24 cellular contexts compared by ENCODE assay signal in the genomic region with DNA sequence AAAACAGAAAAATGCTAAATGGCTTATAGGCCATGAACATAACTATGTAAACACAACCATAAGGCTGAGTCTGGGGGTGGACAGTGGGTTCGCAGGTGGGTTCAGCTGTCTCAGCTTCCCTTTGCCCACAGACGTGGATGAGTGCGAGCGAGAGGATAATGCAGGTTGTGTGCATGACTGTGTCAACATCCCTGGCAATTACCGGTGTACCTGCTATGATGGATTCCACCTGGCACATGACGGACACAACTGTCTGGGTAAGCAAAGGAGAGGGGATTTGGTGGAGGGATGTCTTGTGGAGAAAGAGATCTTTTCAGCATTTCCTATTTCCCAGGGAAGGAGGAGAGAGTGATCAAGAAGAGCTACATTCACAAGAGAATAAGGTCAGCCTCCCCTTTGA. TPM values are rescaled to one million over a fixed set of nuclear protein-coding genes. Genes with fewer than 3 reads are reported as not detected.
"Had no signal": no experiment of that assay in that cellular context is flagged by ENCODE, and none has a peak within 500 bp of the region (broad histone marks: within the 10 kb centered on the region; RNA-seq: fewer than 3 reads in every experiment).

No MANE protein-coding gene starts in this region.

- H3K27ac ChIP-seq: gastrocnemius medialis, ovary, right lobe of liver, transverse colon had no signal

- H3K9me3 ChIP-seq: gastrocnemius medialis, ovary, right lobe of liver, transverse colon had no signal

- H3K4me3 Mint-ChIP-seq: activated CD4-positive, alpha-beta T cell treated with anti-CD3 and anti-CD28 coated beads for 36 hours; activated naive CD8-positive, alpha-beta T cell treated with anti-CD3 and anti-CD28 coated beads, Interleukin-2, amount 50 U/mL, for 24 hours; activated T-helper 1 cell treated with anti-CD3 and anti-CD28 coated beads, Interleukin-12 subunit alpha, Interleukin-12 subunit beta, Interleukin-2, Interleukin-4 antibody, amounts not matched to agents 30 ng/mL and 10 ng/mL and 1 ng/mL, durations not matched to agents 14 hours and 24 hours and 36 hours; effector memory CD8-positive, alpha-beta T cell; mesothelial cell of epicardium; naive B cell; nephron progenitor cell had no signal

- H3K4me1 ChIP-seq: gastrocnemius medialis had no signal

- H3K27me3 Mint-ChIP-seq: activated CD4-positive, alpha-beta T cell treated with anti-CD3 and anti-CD28 coated beads for 36 hours; activated naive CD8-positive, alpha-beta T cell treated with anti-CD3 and anti-CD28 coated beads, Interleukin-2, amount 50 U/mL, for 24 hours; naive B cell; progenitor cell of endocrine pancreas had no signal

- H3K4me3 ChIP-seq: gastrocnemius medialis, ovary, right lobe of liver, transverse colon had no signal

- H3K4me1 Mint-ChIP-seq: activated CD4-positive, alpha-beta T cell treated with anti-CD3 and anti-CD28 coated beads for 36 hours; activated naive CD8-positive, alpha-beta T cell treated with anti-CD3 and anti-CD28 coated beads, Interleukin-2, amount 50 U/mL, for 24 hours; mesothelial cell of epicardium; nephron progenitor cell had no signal

- H3K36me3 Mint-ChIP-seq: naive B cell had no signal

- H3K27ac Mint-ChIP-seq: activated CD4-positive, alpha-beta T cell treated with anti-CD3 and anti-CD28 coated beads for 36 hours; activated naive CD8-positive, alpha-beta T cell treated with anti-CD3 and anti-CD28 coated beads, Interleukin-2, amount 50 U/mL, for 24 hours; activated T-helper 1 cell treated with anti-CD3 and anti-CD28 coated beads, Interleukin-12 subunit alpha, Interleukin-12 subunit beta, Interleukin-2, Interleukin-4 antibody, amounts not matched to agents 30 ng/mL and 10 ng/mL and 1 ng/mL, durations not matched to agents 14 hours and 24 hours and 36 hours; effector memory CD8-positive, alpha-beta T cell; mesothelial cell of epicardium; naive B cell; nephron progenitor cell; progenitor cell of endocrine pancreas had no signal

- H3K27me3 ChIP-seq: gastrocnemius medialis, ovary, right lobe of liver, transverse colon had no signal

- H3K36me3 ChIP-seq: gastrocnemius medialis, ovary, right lobe of liver, transverse colon had no signal

- DNase-seq: activated CD4-positive, alpha-beta T cell treated with anti-CD3 and anti-CD28 coated beads for 36 hours; activated CD4-positive, CD25-positive, alpha-beta regulatory T cell; activated CD8-positive, alpha-beta memory T cell treated with anti-CD3 and anti-CD28 coated beads for 24 hours; activated gamma-delta T cell treated with Interleukin-2 at 50 U/mL for 16 hours; activated naive CD4-positive, alpha-beta T cell treated with anti-CD3 and anti-CD28 coated beads, Interleukin-2, amount 50 U/mL, for 16 hours; activated naive CD8-positive, alpha-beta T cell treated with anti-CD3 and anti-CD28 coated beads, Interleukin-2, amount 50 U/mL, for 24 hours; amygdala; caudate nucleus; cortex of kidney; effector memory CD8-positive, alpha-beta T cell; erythroblast; gastrocnemius medialis; glutamatergic neuron; left colon; naive B cell; nephron progenitor cell; ovary; right lobe of liver; stimulated activated CD4-positive, alpha-beta T cell treated with anti-CD3 and anti-CD28 coated beads, Interleukin-2, amount 100 ng/mL, for 48 hours; stimulated activated naive CD4-positive, alpha-beta T cell treated with Interleukin-2 at 50 U/mL for 16 hours; transverse colon had no signal

- ATAC-seq: activated CD4-positive, alpha-beta T cell treated with anti-CD3 and anti-CD28 coated beads for 36 hours; activated naive CD8-positive, alpha-beta T cell treated with anti-CD3 and anti-CD28 coated beads, Interleukin-2, amount 50 U/mL, for 24 hours; effector memory CD8-positive, alpha-beta T cell; gastrocnemius medialis; left colon; right lobe of liver had no signal

- H3K9me3 Mint-ChIP-seq: activated naive CD8-positive, alpha-beta T cell treated with anti-CD3 and anti-CD28 coated beads, Interleukin-2, amount 50 U/mL, for 24 hours; activated T-helper 1 cell treated with anti-CD3 and anti-CD28 coated beads, Interleukin-12 subunit alpha, Interleukin-12 subunit beta, Interleukin-2, Interleukin-4 antibody, amounts not matched to agents 30 ng/mL and 10 ng/mL and 1 ng/mL, durations not matched to agents 14 hours and 24 hours and 36 hours; effector memory CD8-positive, alpha-beta T cell; mesothelial cell of epicardium; naive B cell; nephron progenitor cell had no signal

RNA-seq across cellular contexts. Expression of a gene that starts 14.7 kb away (rescaled TPM):
- total RNA-seq: activated CD4-positive, alpha-beta T cell treated with anti-CD3 and anti-CD28 coated beads for 36 hours; activated T-helper 1 cell treated with anti-CD3 and anti-CD28 coated beads, Interleukin-12 subunit alpha, Interleukin-12 subunit beta, Interleukin-2, Interleukin-4 antibody, amounts not matched to agents 30 ng/mL and 10 ng/mL and 1 ng/mL, durations not matched to agents 14 hours and 24 hours and 36 hours had no signal
